In genomic region chr13:52010890-52011689, GRCh38 we compare ENCODE assay signal across 8 cellular contexts. TPM values are rescaled to one million over a fixed set of nuclear protein-coding genes. Genes with fewer than 3 reads are reported as not detected.
DNase-seq lines count a peak whose midpoint lies in the region; ATAC-seq and TF ChIP-seq lines count a peak whose summit lies in the region.

TSS of gene ATP7B (minus strand) at chr13:52011450. CDS start at chr13:52011337, 113 bp downstream.

- DNase-seq in GM10266 (ENCODE audit: extremely low spot score) (peak; percentile 29), T-helper 9 cell (peak; percentile 12), dermis blood vessel endothelial cell (peak; percentile 25), medulla oblongata (ENCODE audit: extremely low spot score) (peak; percentile 14), NCI-H1930 (lab: John Stamatoyannopoulos, UW) (no peak), SKM-1 (lab: John Stamatoyannopoulos, UW; ENCODE audit: unreplicated experiment) (no peak)
- DNase-seq in stimulated activated effector memory CD8-positive, alpha-beta T cell treated with anti-CD3 and anti-CD28 coated beads, Interleukin-12 subunit alpha, Interleukin-12 subunit beta, amount 100 ng/mL, for 72 hours (ENCODE audit: low spot score in 2 of 2): peak in 1 of 2 donors; percentile 66

- H3K36me3 Mint-ChIP-seq in stimulated activated effector memory CD8-positive, alpha-beta T cell treated with anti-CD3 and anti-CD28 coated beads, Interleukin-12 subunit alpha, Interleukin-12 subunit beta, amount 100 ng/mL, for 72 hours: peaks cover 11% of the 10 kb centered on the region

- H3K4me1 Mint-ChIP-seq in stimulated activated effector memory CD8-positive, alpha-beta T cell treated with anti-CD3 and anti-CD28 coated beads, Interleukin-12 subunit alpha, Interleukin-12 subunit beta, amount 100 ng/mL, for 72 hours: peaks cover 20% of the 10 kb centered on the region

- no peak for TF ChIP-seq CTCF in GM10266 (IDR thresholded peaks at IDR 0.05; ENCODE audit: control insufficient read depth, insufficient read depth, low read depth, missing control alignments)

- peak within 1 kb of the TSS; percentile 97 for H3K27ac Mint-ChIP-seq in stimulated activated effector memory CD8-positive, alpha-beta T cell treated with anti-CD3 and anti-CD28 coated beads, Interleukin-12 subunit alpha, Interleukin-12 subunit beta, amount 100 ng/mL, for 72 hours

- no peaks in the 10 kb centered on the region for H3K9me3 Mint-ChIP-seq in stimulated activated effector memory CD8-positive, alpha-beta T cell treated with anti-CD3 and anti-CD28 coated beads, Interleukin-12 subunit alpha, Interleukin-12 subunit beta, amount 100 ng/mL, for 72 hours

- peak; percentile 2 for ATAC-seq in HG03066 (IDR thresholded peaks at IDR 0.05; ENCODE audit: low read depth, unreplicated experiment)
- peak; percentile 20 for ATAC-seq in stimulated activated effector memory CD8-positive, alpha-beta T cell treated with anti-CD3 and anti-CD28 coated beads, Interleukin-12 subunit alpha, Interleukin-12 subunit beta, amount 100 ng/mL, for 72 hours

- peak within 1 kb of the TSS; percentile 97 for H3K4me3 Mint-ChIP-seq in stimulated activated effector memory CD8-positive, alpha-beta T cell treated with anti-CD3 and anti-CD28 coated beads, Interleukin-12 subunit alpha, Interleukin-12 subunit beta, amount 100 ng/mL, for 72 hours

RNA-seq across cellular contexts. Expression of gene ATP7B, which starts in this region (rescaled TPM):
- total RNA-seq in dermis blood vessel endothelial cell: 6.1 and 12.3 TPM in 2 replicates

Comparison
In these comparisons a context has a peak if more than half of its experiments do, and no peak if none do; other contexts are left out.
1. DNase-seq: peak in GM10266 (single experiment), T-helper 9 cell (single experiment), dermis blood vessel endothelial cell (single experiment) and medulla oblongata (single experiment); none in NCI-H1930 (0 of 2) and SKM-1 (single experiment).